In genomic region chr3:12907296-12907695, GRCh38 we compare ENCODE assay signal across 1 cellular context.
TF ChIP-seq lines count a peak whose summit lies in the region.

No MANE protein-coding gene starts in this region.

TF ChIP-seq in SK-N-SH treated with all-trans-retinoic acid at 6 μM for 48 hours, 23 proteins besides CTCF, POLR2A, EP300 and RAD21 (continued from another document):
- TF ChIP-seq CSRNP3 (CRISPR knock-in tag; IDR thresholded peaks at IDR 0.05) (no peak), ZNF565 (CRISPR knock-in tag; conservative IDR thresholded peaks at IDR 0.05; ENCODE audit: low read depth) (no peak), TOX (CRISPR knock-in tag; IDR thresholded peaks at IDR 0.05; ENCODE audit: borderline replicate concordance) (no peak), POU6F1 (CRISPR knock-in tag; IDR thresholded peaks at IDR 0.05; ENCODE audit: borderline replicate concordance, low read depth) (no peak), CSDC2 (CRISPR knock-in tag; IDR thresholded peaks at IDR 0.05) (no peak), PATZ1 (CRISPR knock-in tag; IDR thresholded peaks at IDR 0.05; ENCODE audit: borderline replicate concordance) (no peak), ESRRG (CRISPR knock-in tag; IDR thresholded peaks at IDR 0.05) (no peak), ISL1 (CRISPR knock-in tag; IDR thresholded peaks at IDR 0.05) (no peak), ZFP30 (CRISPR knock-in tag; IDR thresholded peaks at IDR 0.05) (no peak), ZFP3 (CRISPR knock-in tag; IDR thresholded peaks at IDR 0.05) (no peak), ZNF70 (CRISPR knock-in tag; IDR thresholded peaks at IDR 0.05) (no peak), ZC3H10 (CRISPR knock-in tag; IDR thresholded peaks at IDR 0.05) (no peak), PPARA (CRISPR knock-in tag; IDR thresholded peaks at IDR 0.05; ENCODE audit: borderline replicate concordance) (no peak), RARB (CRISPR knock-in tag; IDR thresholded peaks at IDR 0.05) (no peak), CREB5 (CRISPR knock-in tag; IDR thresholded peaks at IDR 0.05; ENCODE audit: low read depth) (no peak), BACH2 (CRISPR knock-in tag; IDR thresholded peaks at IDR 0.05; ENCODE audit: borderline replicate concordance) (no peak), TCF4 (CRISPR knock-in tag; IDR thresholded peaks at IDR 0.05; ENCODE audit: borderline replicate concordance) (no peak), GLIS3 (CRISPR knock-in tag; IDR thresholded peaks at IDR 0.05) (no peak)
